1 cellular context compared by ENCODE assay signal in the genomic region with DNA sequence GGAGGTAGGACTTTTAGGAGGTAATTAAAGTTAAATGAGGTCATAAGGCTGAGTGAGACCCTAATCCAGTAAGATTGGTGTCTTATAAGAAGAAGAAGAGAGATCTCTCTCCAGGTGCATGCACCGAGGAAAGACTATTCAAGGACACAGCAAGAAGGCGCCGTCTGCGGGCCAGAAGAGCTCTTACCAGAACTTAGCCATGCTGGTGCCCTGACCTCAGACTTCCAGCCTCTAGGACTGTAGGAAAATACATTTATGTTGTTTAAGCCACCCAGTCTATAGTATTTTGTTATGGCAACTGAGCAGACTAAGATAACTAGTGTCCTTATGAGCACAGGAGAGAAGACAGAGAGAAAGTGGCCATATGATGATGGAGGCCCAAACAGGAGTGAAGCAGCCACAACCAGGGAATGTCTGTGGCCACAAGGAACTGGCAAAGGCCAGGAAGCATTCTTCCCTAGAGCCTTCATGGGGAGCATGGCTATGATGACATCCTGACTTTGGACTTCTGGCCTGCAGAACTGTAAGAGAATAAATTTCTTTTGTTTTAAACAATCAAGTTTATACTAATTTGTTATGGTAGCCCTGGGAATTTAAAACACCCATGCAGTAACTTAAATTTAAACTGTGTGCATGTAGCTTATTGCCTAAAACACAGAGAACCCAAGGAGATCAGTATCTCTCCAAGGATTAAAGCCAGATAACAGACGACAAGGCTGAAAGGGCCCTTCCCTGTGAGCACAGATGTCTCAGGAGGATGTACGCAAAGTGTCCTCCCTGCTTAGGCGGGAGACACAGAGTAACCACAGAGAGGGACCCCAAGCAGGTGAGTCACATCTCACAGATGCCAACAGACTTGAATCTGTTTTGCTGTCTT.
TF ChIP-seq lines count a peak whose summit lies in the region.

No MANE protein-coding gene starts in this region.

TF ChIP-seq in K562, 482 proteins besides CTCF, POLR2A, EP300 and RAD21:
- TF ChIP-seq, protein P1, sequence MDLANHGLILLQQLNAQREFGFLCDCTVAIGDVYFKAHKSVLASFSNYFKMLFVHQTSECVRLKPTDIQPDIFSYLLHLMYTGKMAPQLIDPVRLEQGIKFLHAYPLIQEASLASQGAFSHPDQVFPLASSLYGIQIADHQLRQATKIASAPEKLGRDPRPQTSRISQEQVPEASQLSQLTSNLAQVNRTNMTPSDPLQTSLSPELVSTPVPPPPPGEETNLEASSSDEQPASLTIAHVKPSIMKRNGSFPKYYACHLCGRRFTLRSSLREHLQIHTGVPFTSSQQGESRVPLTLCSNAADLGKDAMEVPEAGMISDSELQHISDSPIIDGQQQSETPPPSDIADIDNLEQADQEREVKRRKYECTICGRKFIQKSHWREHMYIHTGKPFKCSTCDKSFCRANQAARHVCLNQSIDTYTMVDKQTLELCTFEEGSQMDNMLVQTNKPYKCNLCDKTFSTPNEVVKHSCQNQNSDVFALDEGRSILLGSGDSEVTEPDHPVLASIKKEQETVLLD (IDR thresholded peaks at IDR 0.05): no peak
- TF ChIP-seq, protein P2, sequence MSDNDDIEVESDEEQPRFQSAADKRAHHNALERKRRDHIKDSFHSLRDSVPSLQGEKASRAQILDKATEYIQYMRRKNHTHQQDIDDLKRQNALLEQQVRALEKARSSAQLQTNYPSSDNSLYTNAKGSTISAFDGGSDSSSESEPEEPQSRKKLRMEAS (CRISPR knock-in tag; IDR thresholded peaks at IDR 0.05): no peak
- TF ChIP-seq IFI16 (CRISPR knock-in tag; IDR thresholded peaks at IDR 0.05): no peak
- no peak for TF ChIP-seq ERF (CRISPR knock-in tag; IDR thresholded peaks at IDR 0.05)
- no peak for TF ChIP-seq C11orf30 (IDR thresholded peaks at IDR 0.05; ENCODE audit: low read depth)
- TF ChIP-seq, protein P3, sequence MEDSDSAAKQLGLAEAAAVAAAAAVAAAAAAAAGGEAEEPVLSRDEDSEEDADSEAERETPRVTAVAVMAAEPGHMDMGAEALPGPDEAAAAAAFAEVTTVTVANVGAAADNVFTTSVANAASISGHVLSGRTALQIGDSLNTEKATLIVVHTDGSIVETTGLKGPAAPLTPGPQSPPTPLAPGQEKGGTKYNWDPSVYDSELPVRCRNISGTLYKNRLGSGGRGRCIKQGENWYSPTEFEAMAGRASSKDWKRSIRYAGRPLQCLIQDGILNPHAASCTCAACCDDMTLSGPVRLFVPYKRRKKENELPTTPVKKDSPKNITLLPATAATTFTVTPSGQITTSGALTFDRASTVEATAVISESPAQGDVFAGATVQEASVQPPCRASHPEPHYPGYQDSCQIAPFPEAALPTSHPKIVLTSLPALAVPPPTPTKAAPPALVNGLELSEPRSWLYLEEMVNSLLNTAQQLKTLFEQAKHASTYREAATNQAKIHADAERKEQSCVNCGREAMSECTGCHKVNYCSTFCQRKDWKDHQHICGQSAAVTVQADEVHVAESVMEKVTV (CRISPR knock-in tag; IDR thresholded peaks at IDR 0.05): no peak
- no peak for TF ChIP-seq ZNF174 (CRISPR knock-in tag; IDR thresholded peaks at IDR 0.05)
- TF ChIP-seq E2F3 (CRISPR knock-in tag; IDR thresholded peaks at IDR 0.05): no peak
- TF ChIP-seq SMAD4 (CRISPR knock-in tag; conservative IDR thresholded peaks at IDR 0.05): no peak
- no peak for TF ChIP-seq ZNF184 (CRISPR knock-in tag; IDR thresholded peaks at IDR 0.05)
- TF ChIP-seq RB1 (IDR thresholded peaks at IDR 0.05; ENCODE audit: low read depth): no peak
- TF ChIP-seq, protein P4, sequence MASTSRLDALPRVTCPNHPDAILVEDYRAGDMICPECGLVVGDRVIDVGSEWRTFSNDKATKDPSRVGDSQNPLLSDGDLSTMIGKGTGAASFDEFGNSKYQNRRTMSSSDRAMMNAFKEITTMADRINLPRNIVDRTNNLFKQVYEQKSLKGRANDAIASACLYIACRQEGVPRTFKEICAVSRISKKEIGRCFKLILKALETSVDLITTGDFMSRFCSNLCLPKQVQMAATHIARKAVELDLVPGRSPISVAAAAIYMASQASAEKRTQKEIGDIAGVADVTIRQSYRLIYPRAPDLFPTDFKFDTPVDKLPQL (IDR thresholded peaks at IDR 0.05; ENCODE audit: extremely low read depth, insufficient read length): no peak
- TF ChIP-seq, protein P5, sequence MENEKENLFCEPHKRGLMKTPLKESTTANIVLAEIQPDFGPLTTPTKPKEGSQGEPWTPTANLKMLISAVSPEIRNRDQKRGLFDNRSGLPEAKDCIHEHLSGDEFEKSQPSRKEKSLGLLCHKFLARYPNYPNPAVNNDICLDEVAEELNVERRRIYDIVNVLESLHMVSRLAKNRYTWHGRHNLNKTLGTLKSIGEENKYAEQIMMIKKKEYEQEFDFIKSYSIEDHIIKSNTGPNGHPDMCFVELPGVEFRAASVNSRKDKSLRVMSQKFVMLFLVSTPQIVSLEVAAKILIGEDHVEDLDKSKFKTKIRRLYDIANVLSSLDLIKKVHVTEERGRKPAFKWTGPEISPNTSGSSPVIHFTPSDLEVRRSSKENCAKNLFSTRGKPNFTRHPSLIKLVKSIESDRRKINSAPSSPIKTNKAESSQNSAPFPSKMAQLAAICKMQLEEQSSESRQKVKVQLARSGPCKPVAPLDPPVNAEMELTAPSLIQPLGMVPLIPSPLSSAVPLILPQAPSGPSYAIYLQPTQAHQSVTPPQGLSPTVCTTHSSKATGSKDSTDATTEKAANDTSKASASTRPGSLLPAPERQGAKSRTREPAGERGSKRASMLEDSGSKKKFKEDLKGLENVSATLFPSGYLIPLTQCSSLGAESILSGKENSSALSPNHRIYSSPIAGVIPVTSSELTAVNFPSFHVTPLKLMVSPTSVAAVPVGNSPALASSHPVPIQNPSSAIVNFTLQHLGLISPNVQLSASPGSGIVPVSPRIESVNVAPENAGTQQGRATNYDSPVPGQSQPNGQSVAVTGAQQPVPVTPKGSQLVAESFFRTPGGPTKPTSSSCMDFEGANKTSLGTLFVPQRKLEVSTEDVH (IDR thresholded peaks at IDR 0.05; ENCODE audit: low read depth, partially characterized antibody): no peak
- TF ChIP-seq GATAD2B (IDR thresholded peaks at IDR 0.05; ENCODE audit: borderline replicate concordance): no peak
- no peak for TF ChIP-seq FOXM1 (IDR thresholded peaks at IDR 0.05; ENCODE audit: low read depth)
- no peak for TF ChIP-seq FOXM1 (CRISPR knock-in tag; IDR thresholded peaks at IDR 0.05; ENCODE audit: low read depth)
- TF ChIP-seq, protein P6, sequence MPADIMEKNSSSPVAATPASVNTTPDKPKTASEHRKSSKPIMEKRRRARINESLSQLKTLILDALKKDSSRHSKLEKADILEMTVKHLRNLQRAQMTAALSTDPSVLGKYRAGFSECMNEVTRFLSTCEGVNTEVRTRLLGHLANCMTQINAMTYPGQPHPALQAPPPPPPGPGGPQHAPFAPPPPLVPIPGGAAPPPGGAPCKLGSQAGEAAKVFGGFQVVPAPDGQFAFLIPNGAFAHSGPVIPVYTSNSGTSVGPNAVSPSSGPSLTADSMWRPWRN (IDR thresholded peaks at IDR 0.05; ENCODE audit: low read depth): no peak
